Comparison of ENCODE assay signal across 9 cellular contexts in genomic region chr5:35229076-35230042, GRCh38. TPM values are rescaled to one million over a fixed set of nuclear protein-coding genes. Genes with fewer than 3 reads are reported as not detected.
DNase-seq lines count a peak whose midpoint lies in the region; ATAC-seq and TF ChIP-seq lines count a peak whose summit lies in the region.
"Had no signal": no experiment of that assay in that cellular context is flagged by ENCODE, and none has a peak within 500 bp of the region (broad histone marks: within the 10 kb centered on the region; RNA-seq: fewer than 3 reads in every experiment).

No MANE protein-coding gene starts in this region.

- H3K4ac ChIP-seq in H9 (ENCODE audit: low read depth, low read length), result no peak overlapping the region

- H3K9me3 ChIP-seq in H9 (ENCODE audit: control insufficient read depth, low read depth, low read length) (no peaks in the 10 kb centered on the region), mucosa of rectum (ENCODE audit: control insufficient read depth in 2 of 2, low read length in 2 of 2) (no peaks in the 10 kb centered on the region)

- no peak overlapping the region for H3K56ac ChIP-seq in H9 (ENCODE audit: insufficient read length, low read depth, low read length)

- no peaks in the 10 kb centered on the region for H3K79me2 ChIP-seq in H9 (ENCODE audit: insufficient read depth, low read length)

- peaks cover 9% of the 10 kb centered on the region for H3K23me2 ChIP-seq in H9 (ENCODE audit: insufficient read length, low read depth, low read length, poor library complexity, severe bottlenecking)

- H3K9me3 Mint-ChIP-seq in H9 (no peaks in the 10 kb centered on the region; a peak in 1 of 5 replicates), natural killer cell (no peaks in the 10 kb centered on the region)
- H3K9me3 Mint-ChIP-seq in dendritic cell treated with granulocyte-macrophage colony-stimulating factor and Interleukin-4, amounts not matched to agents 40 ng/mL and 50 ng/mL, for 4 days, result no peaks in the 10 kb centered on the region

- H4K91ac ChIP-seq in H9 (ENCODE audit: insufficient read length, low read depth, low read length), result no peak overlapping the region

- no peaks in the 10 kb centered on the region for H4K20me1 ChIP-seq in H9 (ENCODE audit: control insufficient read depth, insufficient read depth, insufficient read length)
- H4K20me1 ChIP-seq: BLaER1 had no signal

- no peak overlapping the region for H2BK15ac ChIP-seq in H9 (ENCODE audit: low read depth, low read length)

- WGBS in H9 (ENCODE audit: extremely low coverage, insufficient read length, low lambda C conversion rate), result no CpG with 5 or more reads among the region's 30 CpGs

- peak overlapping the region; percentile 54 for H2BK120ac ChIP-seq in H9 (ENCODE audit: low read depth, low read length, poor library complexity, severe bottlenecking)

- peak overlapping the region; percentile 78 to 98 (median 96) for H3K27ac Mint-ChIP-seq in H9
- peak overlapping the region; percentile 75 for H3K27ac Mint-ChIP-seq in dendritic cell treated with granulocyte-macrophage colony-stimulating factor and Interleukin-4, amounts not matched to agents 40 ng/mL and 50 ng/mL, for 4 days
- no peak overlapping the region for H3K27ac Mint-ChIP-seq in natural killer cell

- no peak overlapping the region for H3K23ac ChIP-seq in H9 (ENCODE audit: insufficient read length, low read depth, low read length)

- H3K4me3 Mint-ChIP-seq in H9 (peak overlapping the region; percentile 82 to 94), natural killer cell (no peak overlapping the region)
- H3K4me3 Mint-ChIP-seq in dendritic cell treated with granulocyte-macrophage colony-stimulating factor and Interleukin-4, amounts not matched to agents 40 ng/mL and 50 ng/mL, for 4 days, result peak overlapping the region; percentile 85

- peak overlapping the region; percentile 68 to 77 for H3K4me3 ChIP-seq in mucosa of rectum (ENCODE audit: low read length in 2 of 2)
- H3K4me3 ChIP-seq: BLaER1 had no signal

- H2BK20ac ChIP-seq in H9 (ENCODE audit: low read depth, low read length, poor library complexity, severe bottlenecking), result no peak overlapping the region

- peak overlapping the region; percentile 51 for H3K4me2 ChIP-seq in H9 (ENCODE audit: insufficient read depth, insufficient read length, low read length)
- H3K4me2 ChIP-seq: BLaER1 had no signal

- H3K27me3 Mint-ChIP-seq in H9 (ENCODE audit: low read depth) (peaks cover 8% of the 10 kb centered on the region), natural killer cell (ENCODE audit: low read depth in 2 of 2) (peaks cover 33 to 47% of the 10 kb centered on the region in 2 donors)
- peaks cover 5% of the 10 kb centered on the region for H3K27me3 Mint-ChIP-seq in dendritic cell treated with granulocyte-macrophage colony-stimulating factor and Interleukin-4, amounts not matched to agents 40 ng/mL and 50 ng/mL, for 4 days

- H3K4me1 ChIP-seq in H9 (ENCODE audit: insufficient read depth, low read length) (0 out of 2 replicates have a peak, but pooled peaks cover 2% of the 10 kb centered on the region), mucosa of rectum (ENCODE audit: control insufficient read depth in 2 of 2, insufficient read depth in 2 of 2, low read length in 2 of 2) (peaks cover 5 to 9% of the 10 kb centered on the region in 2 donors)
- H3K4me1 ChIP-seq: BLaER1 had no signal

- H3K4me1 Mint-ChIP-seq in H9 (peaks cover 17 to 24% of the 10 kb centered on the region in 2 experiments), natural killer cell (peaks cover 0 to 7% of the 10 kb centered on the region in 2 donors)
- peaks cover 62% of the 10 kb centered on the region for H3K4me1 Mint-ChIP-seq in dendritic cell treated with granulocyte-macrophage colony-stimulating factor and Interleukin-4, amounts not matched to agents 40 ng/mL and 50 ng/mL, for 4 days (ENCODE audit: low read depth)

- peak overlapping the region; percentile 83 for H2AFZ ChIP-seq in H9 (ENCODE audit: low read length)

- no peak overlapping the region for H4K5ac ChIP-seq in H9 (ENCODE audit: insufficient read length, low read depth, low read length)

- no peaks in the 10 kb centered on the region for H3K79me1 ChIP-seq in H9 (ENCODE audit: insufficient read depth, low read depth, low read length, poor library complexity, severe bottlenecking)

- H2BK5ac ChIP-seq in H9 (ENCODE audit: insufficient read length, low read length), result no peak overlapping the region

- H3K9ac ChIP-seq in H9 (ENCODE audit: extremely low read depth, insufficient read length, low read length), result peak overlapping the region; percentile 60
- peak overlapping the region; percentile 56 to 74 for H3K9ac ChIP-seq in mucosa of rectum (ENCODE audit: low read depth in 1 of 2, low read length in 2 of 2)
- H3K9ac ChIP-seq: BLaER1 had no signal

- no peak for ATAC-seq in natural killer cell

- intact Hi-C loops in dendritic cell treated with granulocyte-macrophage colony-stimulating factor and Interleukin-4, amounts not matched to agents 40 ng/mL and 50 ng/mL, for 4 days (cut with micrococcal nuclease), result loop anchor here (10.0 kb wide), 1 partner anchor 695 kb away; no protein-coding TSS in a partner anchor
- intact Hi-C loops in natural killer cell (cut with micrococcal nuclease), result no loop called here

- H3K18ac ChIP-seq in H9 (ENCODE audit: insufficient read length, low read depth, low read length), result peak overlapping the region; percentile 74

- H3K36me3 Mint-ChIP-seq in H9 (ENCODE audit: insufficient read depth in 1 of 3, low read depth in 3 of 3) (peaks cover 0 to 13% (median 0%) of the 10 kb centered on the region in 3 experiments; a peak in 2 of 7 replicates), natural killer cell (no peaks in the 10 kb centered on the region)
- H3K36me3 Mint-ChIP-seq in dendritic cell treated with granulocyte-macrophage colony-stimulating factor and Interleukin-4, amounts not matched to agents 40 ng/mL and 50 ng/mL, for 4 days (ENCODE audit: low read depth), result peaks cover 5% of the 10 kb centered on the region

- H2BK12ac ChIP-seq in H9 (ENCODE audit: insufficient read length, low read depth, low read length), result no peak overlapping the region

- peak overlapping the region; percentile 13; the same call in 1 of the 2 replicates for H3K14ac ChIP-seq in H9 (ENCODE audit: insufficient read depth, low read length)

- H3K27me3 ChIP-seq in H9 (ENCODE audit: insufficient read depth, low read length) (no peaks in the 10 kb centered on the region), mucosa of rectum (ENCODE audit: control insufficient read depth in 2 of 2, insufficient read depth in 2 of 2, low read length in 2 of 2) (peaks cover 0 to 5% of the 10 kb centered on the region in 2 donors)

- H2AK5ac ChIP-seq in H9 (ENCODE audit: insufficient read length, low read length), result no peak overlapping the region

- no peak overlapping the region for H3T11ph ChIP-seq in H9 (ENCODE audit: low read length)

- no peaks in the 10 kb centered on the region for H3K36me3 ChIP-seq in mucosa of rectum (ENCODE audit: control insufficient read depth in 2 of 2, insufficient read depth in 2 of 2, low read length in 2 of 2)
- H3K36me3 ChIP-seq: BLaER1 had no signal

- TF ChIP-seq CTCF in H9 (conservative IDR thresholded peaks at IDR 0.05), result peak; percentile 69
- no peak for TF ChIP-seq CTCF in natural killer cell (IDR thresholded peaks at IDR 0.05)

- DNase-seq in NCI-H1417 (lab: John Stamatoyannopoulos, UW) (peak in 2 of 3 experiments; percentile 53 to 67), NCI-H1417 treated with DMSO at 0.1 percent for 48 hours (lab: John Stamatoyannopoulos, UW) (no peak), H9 (peak; percentile 86), NCI-H526 (lab: John Stamatoyannopoulos, UW) (peak; percentile 65 to 83), natural killer cell (no peak), D341Med (ENCODE audit: low spot score) (no peak)

- H3K27ac ChIP-seq in H9 (ENCODE audit: insufficient read length, low read depth, low read length) (no peak overlapping the region), mucosa of rectum (ENCODE audit: low read depth in 2 of 2, low read length in 2 of 2) (peak overlapping the region; percentile 73 to 80)
- H3K27ac ChIP-seq: BLaER1 had no signal

- H4K8ac ChIP-seq in H9 (replicated peaks; ENCODE audit: insufficient read length, low read depth, low read length), result no peak overlapping the region

RNA-seq across cellular contexts. Expression of gene PRLR, which starts 0.9 kb away (rescaled TPM):
- 2.5 TPM in 2 replicates for total RNA-seq in H9 (2021)
- under 1 TPM; 0.05 to 0.16 (median 0.09) TPM for total RNA-seq in natural killer cell

Comparison
In these comparisons a context has a peak if more than half of its experiments do, and no peak if none do; other contexts are left out.
1. DNase-seq: peak in NCI-H1417 (2 of 3), H9 (single experiment) and NCI-H526 (2 of 2); none in NCI-H1417 treated with DMSO at 0.1 percent for 48 hours (single experiment), natural killer cell (single experiment) and D341Med (single experiment).
2. H3K27ac Mint-ChIP-seq: peak in H9 (3 of 3) and dendritic cell treated with granulocyte-macrophage colony-stimulating factor and Interleukin-4, amounts not matched to agents 40 ng/mL and 50 ng/mL, for 4 days (single experiment); none in natural killer cell (0 of 2).